21 cellular contexts compared by ENCODE assay signal in the genomic region with DNA sequence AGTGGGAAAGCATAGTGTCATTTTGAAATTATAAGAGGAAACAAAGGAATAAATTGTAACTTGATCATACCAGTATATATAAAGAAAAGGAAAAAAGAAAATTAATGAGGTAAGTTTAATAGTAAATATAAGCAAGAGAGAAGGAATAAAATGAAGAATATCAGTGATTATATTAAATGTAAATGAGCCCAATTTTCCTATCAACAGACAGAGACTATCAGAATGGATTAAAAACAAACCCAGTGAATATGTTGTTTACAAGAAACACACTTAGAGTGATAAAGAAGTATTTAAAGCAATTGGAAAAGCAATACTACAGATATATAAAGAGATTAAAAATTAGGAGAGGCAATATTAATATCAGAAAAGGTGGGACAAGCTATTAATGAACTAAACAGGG.
DNase-seq lines count a peak whose midpoint lies in the region; ATAC-seq, FAIRE-seq and TF ChIP-seq lines count a peak whose summit lies in the region.
"Had no signal": no experiment of that assay in that cellular context is flagged by ENCODE, and none has a peak within 500 bp of the region (broad histone marks: within the 10 kb centered on the region; RNA-seq: fewer than 3 reads in every experiment).

No MANE protein-coding gene starts in this region.

- no peak for ATAC-seq in HG02610 (IDR thresholded peaks at IDR 0.05; ENCODE audit: unreplicated experiment)
- ATAC-seq in GM18870 (IDR thresholded peaks at IDR 0.05; ENCODE audit: unreplicated experiment), result no peak

- FAIRE-seq in G401.6 (lab: Jason Lieb, UNC) (peak; percentile 30), TTC549 (lab: Jason Lieb, UNC) (peak; percentile 23), colon (lab: Jason Lieb, UNC) (peak; percentile 21)
- FAIRE-seq: D721Med, GM12892, GM19239, H1 had no signal

- no peak for TF ChIP-seq CTCF in GM10248 (IDR thresholded peaks at IDR 0.05; ENCODE audit: control extremely low read depth, extremely low read depth, low read depth, missing control alignments)

- POLR2A ChIA-PET in GM10248 (lab: Yijun Ruan, JAX), result no interaction called here

- CTCF ChIA-PET in GM10248 (lab: Yijun Ruan, JAX), result no interaction called here

- DNase-seq in GM10248 (ENCODE audit: extremely low spot score), result no peak
- DNase-seq: AML-193; BE2C; CD4-positive, alpha-beta T cell; CD8-positive, alpha-beta memory T cell; DMS 273 treated with DMSO at 0.1 percent for 48 hours; DMS79; EL; GF-D8; GM23248; H7; HCEC 1CT had no signal
